18 cellular contexts compared by ENCODE assay signal in the genomic region with DNA sequence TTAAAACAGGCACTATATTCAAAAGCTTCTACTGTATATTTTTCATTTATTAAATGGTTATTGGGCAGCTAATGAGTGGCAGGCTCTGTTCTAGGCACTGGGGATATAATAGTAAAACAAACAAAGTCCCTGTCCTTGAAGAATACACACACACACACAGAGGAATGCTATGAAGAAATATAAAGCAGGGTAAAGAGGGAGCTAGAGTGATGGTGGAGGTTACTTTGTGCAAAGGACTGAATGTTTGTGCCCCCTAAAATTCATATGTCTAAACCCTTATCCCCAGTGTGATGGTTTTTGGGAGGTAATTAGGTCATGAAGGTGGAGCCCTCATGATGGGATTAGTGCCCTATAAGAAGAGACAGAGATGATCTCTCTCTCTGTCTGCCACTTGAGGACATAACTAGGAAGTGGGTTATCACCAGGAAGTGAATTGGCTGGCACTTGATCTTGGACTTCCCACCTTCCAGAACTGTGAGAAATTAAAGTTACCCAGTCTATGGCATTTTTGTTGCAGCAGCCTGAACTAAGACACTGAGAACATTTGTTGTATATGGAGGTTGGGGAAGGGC. TPM values are rescaled to one million over a fixed set of nuclear protein-coding genes. Genes with fewer than 3 reads are reported as not detected.
DNase-seq lines count a peak whose midpoint lies in the region; ATAC-seq and TF ChIP-seq lines count a peak whose summit lies in the region.
"Had no signal": no experiment of that assay in that cellular context is flagged by ENCODE, and none has a peak within 500 bp of the region (broad histone marks: within the 10 kb centered on the region; RNA-seq: fewer than 3 reads in every experiment).

No MANE protein-coding gene starts in this region.

- H3K9me3 ChIP-seq in skeletal muscle tissue (ENCODE audit: control insufficient read depth in 3 of 3, low read length in 3 of 3): no peaks in the 10 kb centered on the region

- TF ChIP-seq CTCF in 22Rv1 (IDR thresholded peaks at IDR 0.05) (no peak), VCaP (conservative IDR thresholded peaks at IDR 0.05) (no peak)

- no peak overlapping the region for H3K4me3 ChIP-seq in skeletal muscle tissue (ENCODE audit: low read length in 3 of 3)

- H3K9ac ChIP-seq in skeletal muscle tissue (ENCODE audit: low read depth in 1 of 3, low read length in 3 of 3): no peak overlapping the region

- H3K27ac ChIP-seq in 22Rv1 (peak overlapping the region; percentile 90), VCaP (peak overlapping the region; percentile 94), skeletal muscle tissue (ENCODE audit: low read depth, low read length) (peak overlapping the region; percentile 94)

- peaks cover 4 to 33% (median 25%) of the 10 kb centered on the region in 3 donors for H3K36me3 ChIP-seq in skeletal muscle tissue (ENCODE audit: control insufficient read depth in 3 of 3, insufficient read depth in 3 of 3, low read length in 3 of 3)

- ATAC-seq in left colon (peak; percentile 24), GM18511 (IDR thresholded peaks at IDR 0.05; ENCODE audit: unreplicated experiment) (no peak), HG02840 (IDR thresholded peaks at IDR 0.05; ENCODE audit: low FRiP score, unreplicated experiment) (no peak)

- H3K27me3 ChIP-seq in skeletal muscle tissue (ENCODE audit: control insufficient read depth in 3 of 3, insufficient read depth in 3 of 3, low read length in 3 of 3): no peaks in the 10 kb centered on the region

- DNase-seq in left colon: no peak
- no peak for DNase-seq in ecto neural progenitor cell (ENCODE audit: low spot score)
- DNase-seq in AML-193 (lab: John Stamatoyannopoulos, UW): no peak
- DNase-seq: CD4-positive, CD25-positive, alpha-beta regulatory T cell; HFFc6; KG1; NCI-H1048; NCI-H146; NCI-H2081 treated with DMSO at 0.1 percent for 48 hours; NCI-H69; NK-92 treated with Interleukin-12 subunit alpha and Interleukin-12 subunit beta, amount 100 ng/mL, for 24 hours; OCI-M1; RPMI8226 had no signal

- intact Hi-C loops in left colon (cut with DNase I, micrococcal nuclease): no loop called here

- H3K4me1 ChIP-seq in skeletal muscle tissue (ENCODE audit: control insufficient read depth in 3 of 3, insufficient read depth in 3 of 3, low read length in 3 of 3): peaks cover 16 to 30% (median 28%) of the 10 kb centered on the region in 3 donors

RNA-seq across cellular contexts. Expression of gene USF3, which starts 31.8 kb away (rescaled TPM):
- 10 to 100 TPM; 25.5 to 25.6 TPM for total RNA-seq in left colon
- total RNA-seq in skeletal muscle tissue: 8.4 TPM
